ENCODE assay signal across 1 cellular context in genomic region chr16:85553436-85554113, GRCh38.
TF ChIP-seq lines count a peak whose summit lies in the region.

No MANE protein-coding gene starts in this region.

TF ChIP-seq in WTC11, 78 proteins besides CTCF, POLR2A, EP300 and RAD21 (continued from another document):
- TF ChIP-seq FOXP1 (CRISPR knock-in tag; IDR thresholded peaks at IDR 0.05; ENCODE audit: borderline replicate concordance), result no peak
- no peak for TF ChIP-seq ZNF138 (CRISPR knock-in tag; conservative IDR thresholded peaks at IDR 0.05)
- TF ChIP-seq SOX15 (CRISPR knock-in tag; IDR thresholded peaks at IDR 0.05), result no peak
- no peak for TF ChIP-seq ZNF416 (CRISPR knock-in tag; IDR thresholded peaks at IDR 0.05)
- no peak for TF ChIP-seq RELA (CRISPR knock-in tag; IDR thresholded peaks at IDR 0.05; ENCODE audit: borderline replicate concordance)
- TF ChIP-seq JAZF1 (CRISPR knock-in tag; IDR thresholded peaks at IDR 0.05), result no peak
- TF ChIP-seq, protein P1, sequence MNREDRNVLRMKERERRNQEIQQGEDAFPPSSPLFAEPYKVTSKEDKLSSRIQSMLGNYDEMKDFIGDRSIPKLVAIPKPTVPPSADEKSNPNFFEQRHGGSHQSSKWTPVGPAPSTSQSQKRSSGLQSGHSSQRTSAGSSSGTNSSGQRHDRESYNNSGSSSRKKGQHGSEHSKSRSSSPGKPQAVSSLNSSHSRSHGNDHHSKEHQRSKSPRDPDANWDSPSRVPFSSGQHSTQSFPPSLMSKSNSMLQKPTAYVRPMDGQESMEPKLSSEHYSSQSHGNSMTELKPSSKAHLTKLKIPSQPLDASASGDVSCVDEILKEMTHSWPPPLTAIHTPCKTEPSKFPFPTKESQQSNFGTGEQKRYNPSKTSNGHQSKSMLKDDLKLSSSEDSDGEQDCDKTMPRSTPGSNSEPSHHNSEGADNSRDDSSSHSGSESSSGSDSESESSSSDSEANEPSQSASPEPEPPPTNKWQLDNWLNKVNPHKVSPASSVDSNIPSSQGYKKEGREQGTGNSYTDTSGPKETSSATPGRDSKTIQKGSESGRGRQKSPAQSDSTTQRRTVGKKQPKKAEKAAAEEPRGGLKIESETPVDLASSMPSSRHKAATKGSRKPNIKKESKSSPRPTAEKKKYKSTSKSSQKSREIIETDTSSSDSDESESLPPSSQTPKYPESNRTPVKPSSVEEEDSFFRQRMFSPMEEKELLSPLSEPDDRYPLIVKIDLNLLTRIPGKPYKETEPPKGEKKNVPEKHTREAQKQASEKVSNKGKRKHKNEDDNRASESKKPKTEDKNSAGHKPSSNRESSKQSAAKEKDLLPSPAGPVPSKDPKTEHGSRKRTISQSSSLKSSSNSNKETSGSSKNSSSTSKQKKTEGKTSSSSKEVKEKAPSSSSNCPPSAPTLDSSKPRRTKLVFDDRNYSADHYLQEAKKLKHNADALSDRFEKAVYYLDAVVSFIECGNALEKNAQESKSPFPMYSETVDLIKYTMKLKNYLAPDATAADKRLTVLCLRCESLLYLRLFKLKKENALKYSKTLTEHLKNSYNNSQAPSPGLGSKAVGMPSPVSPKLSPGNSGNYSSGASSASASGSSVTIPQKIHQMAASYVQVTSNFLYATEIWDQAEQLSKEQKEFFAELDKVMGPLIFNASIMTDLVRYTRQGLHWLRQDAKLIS (CRISPR knock-in tag; IDR thresholded peaks at IDR 0.05; ENCODE audit: borderline replicate concordance), result no peak
- peak; percentile 46 for TF ChIP-seq SP1 (CRISPR knock-in tag; conservative IDR thresholded peaks at IDR 0.05)
- peak; percentile 70; the same call in 1 of the 2 replicates for TF ChIP-seq E2F5 (CRISPR knock-in tag; IDR thresholded peaks at IDR 0.05)
- no peak for TF ChIP-seq ATF2 (CRISPR knock-in tag; IDR thresholded peaks at IDR 0.05; ENCODE audit: borderline replicate concordance, low read depth)
- TF ChIP-seq EMX1 (CRISPR knock-in tag; IDR thresholded peaks at IDR 0.05), result no peak
- no peak for TF ChIP-seq JUN (CRISPR knock-in tag; IDR thresholded peaks at IDR 0.05)
- no peak for TF ChIP-seq ZNF512 (CRISPR knock-in tag; IDR thresholded peaks at IDR 0.05; ENCODE audit: borderline replicate concordance)
